In the genomic region with DNA sequence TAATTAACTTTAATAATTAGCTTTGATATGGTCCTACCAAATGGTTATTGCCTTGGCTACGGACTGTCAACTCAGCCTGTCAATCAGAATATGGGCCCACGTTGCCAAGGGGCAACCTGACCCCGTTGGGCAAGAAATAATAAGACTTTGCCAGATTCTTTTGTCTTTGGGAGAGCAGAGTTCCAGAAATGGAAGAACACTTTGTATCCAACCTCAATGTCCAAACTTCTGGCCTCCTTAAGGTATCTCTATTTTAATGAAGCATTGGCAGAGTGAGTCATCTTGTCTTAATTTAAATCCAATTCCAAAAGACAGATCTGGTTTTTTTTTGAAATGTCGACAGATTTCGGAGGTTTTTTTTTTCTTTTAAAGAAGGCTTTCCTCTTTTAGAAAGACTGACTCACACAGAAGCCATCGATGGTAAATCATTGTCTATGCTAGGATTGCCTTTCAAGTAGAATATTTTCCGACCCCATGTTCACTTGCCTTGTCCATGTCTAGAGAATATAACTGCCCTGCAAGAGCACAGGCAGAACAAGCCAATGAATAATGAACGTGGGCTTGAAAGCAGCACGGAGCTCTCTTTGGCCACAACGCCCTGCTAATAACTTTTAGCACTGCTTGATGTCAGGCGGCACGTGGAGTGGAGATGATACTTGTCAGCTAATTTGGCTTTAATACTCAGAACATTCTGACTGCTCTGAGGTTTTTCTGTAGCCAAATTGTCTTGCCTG, we compare ENCODE assay signal across 14 cellular contexts.
"Had no signal": no experiment of that assay in that cellular context is flagged by ENCODE, and none has a peak within 500 bp of the region (broad histone marks: within the 10 kb centered on the region; RNA-seq: fewer than 3 reads in every experiment).

No MANE protein-coding gene starts in this region.

- H3K36me3 ChIP-seq: prostate gland, sigmoid colon, tibial nerve had no signal

- H3K4me3 Mint-ChIP-seq: activated CD4-positive, alpha-beta memory T cell treated with anti-CD3 and anti-CD28 coated beads, Interleukin-2, amount 10 ng/mL, durations not matched to agents 7 days and 5 days; nephron; stimulated activated naive CD8-positive, alpha-beta T cell treated with anti-CD3 and anti-CD28 coated beads, Interleukin-15, amount 100 ng/mL, for 72 hours had no signal

- H3K27ac Mint-ChIP-seq: activated CD4-positive, alpha-beta memory T cell treated with anti-CD3 and anti-CD28 coated beads, Interleukin-2, amount 10 ng/mL, durations not matched to agents 7 days and 5 days; nephron; stimulated activated naive CD8-positive, alpha-beta T cell treated with anti-CD3 and anti-CD28 coated beads, Interleukin-15, amount 100 ng/mL, for 72 hours had no signal

- H3K4me3 ChIP-seq: lung, prostate gland, sigmoid colon, tibial nerve had no signal

- H3K4me1 Mint-ChIP-seq: activated CD4-positive, alpha-beta memory T cell treated with anti-CD3 and anti-CD28 coated beads, Interleukin-2, amount 10 ng/mL, durations not matched to agents 7 days and 5 days; stimulated activated naive CD8-positive, alpha-beta T cell treated with anti-CD3 and anti-CD28 coated beads, Interleukin-15, amount 100 ng/mL, for 72 hours had no signal

- H3K27me3 Mint-ChIP-seq: activated CD4-positive, alpha-beta memory T cell treated with anti-CD3 and anti-CD28 coated beads, Interleukin-2, amount 10 ng/mL, durations not matched to agents 7 days and 5 days; stimulated activated naive CD8-positive, alpha-beta T cell treated with anti-CD3 and anti-CD28 coated beads, Interleukin-15, amount 100 ng/mL, for 72 hours had no signal

- H3K9me3 ChIP-seq: prostate gland had no signal

- H3K27ac ChIP-seq: prostate gland, tibial nerve had no signal

- H3K4me1 ChIP-seq: prostate gland, sigmoid colon, tibial nerve had no signal

- DNase-seq: activated CD4-positive, alpha-beta memory T cell treated with anti-CD3 and anti-CD28 coated beads, Interleukin-2, amount 10 ng/mL, durations not matched to agents 7 days and 5 days; activated CD4-positive, alpha-beta T cell treated with anti-CD3 and anti-CD28 coated beads for 1 hour; activated CD8-positive, alpha-beta memory T cell treated with anti-CD3 and anti-CD28 coated beads, Interleukin-2, amount 50 U/mL, for 4 hours; activated naive CD4-positive, alpha-beta T cell; left cardiac atrium; occipital lobe; sigmoid colon; stimulated activated CD4-positive, alpha-beta T cell treated with anti-CD3 and anti-CD28 coated beads, Interleukin-4, amount 100 ng/mL, for 24 hours; stimulated activated naive CD8-positive, alpha-beta T cell treated with anti-CD3 and anti-CD28 coated beads, Interleukin-15, amount 100 ng/mL, for 72 hours; T-helper 9 cell had no signal

- H3K27me3 ChIP-seq: sigmoid colon, tibial nerve had no signal
